ENCODE assay signal across 19 cellular contexts in the genomic region with DNA sequence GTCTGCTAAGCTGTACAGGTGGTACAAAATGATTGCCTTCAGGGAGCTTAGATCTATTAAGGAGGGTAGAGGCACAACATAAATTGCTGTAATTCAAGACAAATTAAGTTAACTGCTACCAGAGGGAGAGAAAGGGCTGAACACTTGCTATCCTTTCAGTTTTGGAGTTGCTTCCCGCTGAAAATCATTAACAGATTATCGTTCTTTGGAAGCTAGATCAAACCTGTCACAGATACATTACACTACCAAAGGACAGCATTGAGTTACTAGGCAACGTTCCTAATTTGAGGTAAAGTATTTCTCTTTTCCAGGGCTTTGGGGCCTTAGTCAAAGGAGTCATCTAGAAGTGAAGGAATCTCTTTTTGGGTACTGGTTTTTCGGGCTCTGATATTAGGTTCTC.
DNase-seq lines count a peak whose midpoint lies in the region; ATAC-seq and TF ChIP-seq lines count a peak whose summit lies in the region.
"Had no signal": no experiment of that assay in that cellular context is flagged by ENCODE, and none has a peak within 500 bp of the region (broad histone marks: within the 10 kb centered on the region; RNA-seq: fewer than 3 reads in every experiment).

No MANE protein-coding gene starts in this region.

- no peak overlapping the region for H4K5ac ChIP-seq in mesendoderm (ENCODE audit: low read length)

- no peaks in the 10 kb centered on the region for H3K27me3 Mint-ChIP-seq in T-helper 17 cell
- no peaks in the 10 kb centered on the region for H3K27me3 Mint-ChIP-seq in activated naive CD4-positive, alpha-beta T cell treated with anti-CD3 and anti-CD28 coated beads, Interleukin-2, amount 10 ng/mL, durations not matched to agents 7 days and 5 days

- peaks cover 20% of the 10 kb centered on the region for H3K4me1 Mint-ChIP-seq in T-helper 17 cell
- H3K4me1 Mint-ChIP-seq in activated naive CD4-positive, alpha-beta T cell treated with anti-CD3 and anti-CD28 coated beads, Interleukin-2, amount 10 ng/mL, durations not matched to agents 7 days and 5 days: peaks cover 12% of the 10 kb centered on the region

- no peak overlapping the region for H3K4ac ChIP-seq in mesendoderm (ENCODE audit: low read depth, low read length)

- H3K4me2 ChIP-seq in BLaER1 treated with 17β-estradiol and CSF1 and Interleukin-3, amounts not matched to agents 10 nM and 100 nM: peak overlapping the region in 6 of 11 experiments; percentile 7 to 71 (median 61); a peak in 7 of 22 replicates
- H3K4me2 ChIP-seq in DND-41 (ENCODE audit: insufficient read depth, low read length): no peak overlapping the region
- H3K4me2 ChIP-seq in mesendoderm (ENCODE audit: low read length): no peak overlapping the region
- H3K4me2 ChIP-seq: A549 had no signal

- peaks cover 2% of the 10 kb centered on the region for H3K36me3 Mint-ChIP-seq in T-helper 17 cell (ENCODE audit: low read depth)
- H3K36me3 Mint-ChIP-seq in activated naive CD4-positive, alpha-beta T cell treated with anti-CD3 and anti-CD28 coated beads, Interleukin-2, amount 10 ng/mL, durations not matched to agents 7 days and 5 days: peaks cover 48% of the 10 kb centered on the region

- no peaks in the 10 kb centered on the region for H4K20me1 ChIP-seq in BLaER1 treated with 17β-estradiol and CSF1 and Interleukin-3, amounts not matched to agents 10 nM and 100 nM
- H4K20me1 ChIP-seq in DND-41 (ENCODE audit: insufficient read depth, low read length): no peaks in the 10 kb centered on the region

- TF ChIP-seq CTCF in DND-41 (IDR thresholded peaks at IDR 0.05; ENCODE audit: borderline replicate concordance, extremely low read depth, low read length, poor library complexity, severe bottlenecking): no peak

- H3K9me3 Mint-ChIP-seq in activated naive CD4-positive, alpha-beta T cell treated with anti-CD3 and anti-CD28 coated beads, Interleukin-2, amount 10 ng/mL, durations not matched to agents 7 days and 5 days: no peaks in the 10 kb centered on the region

- no peak overlapping the region for H3K23ac ChIP-seq in mesendoderm (ENCODE audit: low read length)

- no peak overlapping the region for H2BK5ac ChIP-seq in mesendoderm (ENCODE audit: low read length)

- no peak overlapping the region for H3K18ac ChIP-seq in mesendoderm (ENCODE audit: low read length)

- peaks cover 9 to 60% (median 41%) of the 10 kb centered on the region in 10 experiments for H3K4me1 ChIP-seq in BLaER1 treated with 17β-estradiol and CSF1 and Interleukin-3, amounts not matched to agents 10 nM and 100 nM
- H3K4me1 ChIP-seq in DND-41 (ENCODE audit: insufficient read depth, low read length): peaks cover 24% of the 10 kb centered on the region
- H3K4me1 ChIP-seq in mesendoderm (ENCODE audit: control insufficient read depth, low read depth, low read length): no peaks in the 10 kb centered on the region
- H3K4me1 ChIP-seq: Caco-2 had no signal

- CTCF ChIA-PET in activated naive CD4-positive, alpha-beta T cell treated with anti-CD3 and anti-CD28 coated beads, Interleukin-2, amount 10 ng/mL, durations not matched to agents 7 days and 5 days (lab: Charles Lee): interaction anchor here (0.7 to 1.2 kb wide), 2 partner anchors 119 to 197 kb away, joined by 3 read pairs; no protein-coding TSS in a partner anchor

- DNase-seq in DND-41: no peak
- no peak for DNase-seq in T-helper 17 cell
- no peak for DNase-seq in mesendoderm
- DNase-seq in activated naive CD4-positive, alpha-beta T cell treated with anti-CD3 and anti-CD28 coated beads, Interleukin-2, amount 10 ng/mL, durations not matched to agents 7 days and 5 days: no peak
- DNase-seq in putamen (ENCODE audit: low spot score): no peak
- DNase-seq: C1 segment of cervical spinal cord, Caco-2, GDM1, NCI-H187, NCI-H2107, NCI-H526, PC-3, RPMI8226, SHP77 treated with DMSO at 0.1 percent for 48 hours had no signal

- H3K36me3 ChIP-seq in BLaER1 treated with 17β-estradiol and CSF1 and Interleukin-3, amounts not matched to agents 10 nM and 100 nM: peaks cover 30 to 72% (median 43%) of the 10 kb centered on the region in 11 experiments
- H3K36me3 ChIP-seq in DND-41 (ENCODE audit: insufficient read depth, low read length) (peaks cover 36% of the 10 kb centered on the region), mesendoderm (ENCODE audit: control insufficient read depth, insufficient read depth, low read length) (no peaks in the 10 kb centered on the region)

- no peak overlapping the region for H2BK120ac ChIP-seq in mesendoderm (ENCODE audit: low read depth, low read length)

- no peak overlapping the region for H3K9ac ChIP-seq in BLaER1 treated with 17β-estradiol and CSF1 and Interleukin-3, amounts not matched to agents 10 nM and 100 nM
- H3K9ac ChIP-seq in DND-41 (ENCODE audit: low read depth, low read length): no peak overlapping the region
- H3K9ac ChIP-seq in mesendoderm (ENCODE audit: low read length): no peak overlapping the region
- H3K9ac ChIP-seq: KMS-11 had no signal

- no peak overlapping the region for H2AK5ac ChIP-seq in mesendoderm (ENCODE audit: low read length)

- peak overlapping the region in 3 of 11 experiments; percentile 38 to 42 (median 39); a peak in 2 of 22 replicates for H3K27ac ChIP-seq in BLaER1 treated with 17β-estradiol and CSF1 and Interleukin-3, amounts not matched to agents 10 nM and 100 nM
- peak overlapping the region; percentile 40; the same call in 1 of the 2 replicates for H3K27ac ChIP-seq in DND-41 (ENCODE audit: low read length)
- no peak overlapping the region for H3K27ac ChIP-seq in mesendoderm (ENCODE audit: low read depth, low read length)
- H3K27ac ChIP-seq: A549 had no signal

- no peak overlapping the region for H3K56ac ChIP-seq in mesendoderm (ENCODE audit: low read length)

- H3K4me3 ChIP-seq in BLaER1 treated with 17β-estradiol and CSF1 and Interleukin-3, amounts not matched to agents 10 nM and 100 nM: no peak overlapping the region
- H3K4me3 ChIP-seq in DND-41 (ENCODE audit: low read depth in 1 of 2, low read length in 2 of 2): no peak overlapping the region
- no peak overlapping the region for H3K4me3 ChIP-seq in mesendoderm (ENCODE audit: low read length)
- H3K4me3 ChIP-seq: A549 had no signal

- no peak overlapping the region for H3K4me3 Mint-ChIP-seq in T-helper 17 cell
- H3K4me3 Mint-ChIP-seq in activated naive CD4-positive, alpha-beta T cell treated with anti-CD3 and anti-CD28 coated beads, Interleukin-2, amount 10 ng/mL, durations not matched to agents 7 days and 5 days: no peak overlapping the region

- H3K79me1 ChIP-seq in mesendoderm (ENCODE audit: low read length): no peaks in the 10 kb centered on the region

- H3K9me3 ChIP-seq in BLaER1 treated with 17β-estradiol and CSF1 and Interleukin-3, amounts not matched to agents 10 nM and 100 nM (replicated peaks in 1 of 11): peaks cover 15 to 38% (median 28%) of the 10 kb centered on the region in 11 experiments
- peaks cover 10% of the 10 kb centered on the region for H3K9me3 ChIP-seq in DND-41 (ENCODE audit: insufficient read depth, low read length, severe bottlenecking)
- H3K9me3 ChIP-seq in T-helper 17 cell (ENCODE audit: control insufficient read depth, low read length, poor library complexity, severe bottlenecking): no peaks in the 10 kb centered on the region
- H3K9me3 ChIP-seq: A549 had no signal

- H2BK15ac ChIP-seq in mesendoderm (replicated peaks; ENCODE audit: low read depth): no peak overlapping the region

- WGBS in mesendoderm (ENCODE audit: extremely low coverage, insufficient coverage, low lambda C conversion rate): no CpG with 5 or more reads among the region's 4 CpGs

- no peaks in the 10 kb centered on the region for H3K27me3 ChIP-seq in BLaER1 treated with 17β-estradiol and CSF1 and Interleukin-3, amounts not matched to agents 10 nM and 100 nM
- no peaks in the 10 kb centered on the region for H3K27me3 ChIP-seq in DND-41 (ENCODE audit: insufficient read depth, low read length, poor library complexity)
- no peaks in the 10 kb centered on the region for H3K27me3 ChIP-seq in mesendoderm (ENCODE audit: insufficient read depth, low read length, poor library complexity)

- no peaks in the 10 kb centered on the region for H3K79me2 ChIP-seq in DND-41 (ENCODE audit: insufficient read depth, low read length)
- H3K79me2 ChIP-seq in mesendoderm (ENCODE audit: control insufficient read depth, insufficient read depth, low read length): no peaks in the 10 kb centered on the region

- H3K27ac Mint-ChIP-seq in T-helper 17 cell: peak overlapping the region; percentile 90
- H3K27ac Mint-ChIP-seq in activated naive CD4-positive, alpha-beta T cell treated with anti-CD3 and anti-CD28 coated beads, Interleukin-2, amount 10 ng/mL, durations not matched to agents 7 days and 5 days: no peak overlapping the region

- H4K8ac ChIP-seq in mesendoderm (ENCODE audit: low read depth, low read length): peak overlapping the region; percentile 28

- no peak overlapping the region for H2AFZ ChIP-seq in DND-41 (ENCODE audit: low read depth, low read length)

- ATAC-seq in DND-41 (ENCODE audit: insufficient read depth, low read depth): no peak
- ATAC-seq in T-helper 17 cell: no peak
- no peak for ATAC-seq in HG03354 (IDR thresholded peaks at IDR 0.05; ENCODE audit: poor library complexity, severe bottlenecking, unreplicated experiment)
- ATAC-seq in GM18519 (IDR thresholded peaks at IDR 0.05; ENCODE audit: low FRiP score, unreplicated experiment): no peak
- ATAC-seq: A549, PC-3 had no signal

Comparison
In these comparisons a context has a peak if more than half of its experiments do, and no peak if none do; other contexts are left out.
1. H3K4me2 ChIP-seq: peak in BLaER1 treated with 17β-estradiol and CSF1 and Interleukin-3, amounts not matched to agents 10 nM and 100 nM (6 of 11); none in DND-41 (single experiment) and mesendoderm (single experiment).